ENCODE assay signal across 17 cellular contexts in genomic region chr7:18165176-18165575, GRCh38.
DNase-seq lines count a peak whose midpoint lies in the region; TF ChIP-seq lines count a peak whose summit lies in the region.
"Had no signal": no experiment of that assay in that cellular context is flagged by ENCODE, and none has a peak within 500 bp of the region (broad histone marks: within the 10 kb centered on the region; RNA-seq: fewer than 3 reads in every experiment).

No MANE protein-coding gene starts in this region.

- no peak overlapping the region for H2AFZ ChIP-seq in hepatocyte

- peak overlapping the region; percentile 46 for H3K9ac ChIP-seq in adipocyte (ENCODE audit: low read length)
- H3K9ac ChIP-seq: BLaER1 had no signal

- no peak for TF ChIP-seq CTCF in hepatocyte (IDR thresholded peaks at IDR 0.05; ENCODE audit: poor library complexity)

- peak overlapping the region; percentile 32 for H3K27ac ChIP-seq in hepatocyte
- H3K27ac ChIP-seq: 22Rv1, A549, BLaER1 had no signal

- no peaks in the 10 kb centered on the region for H3K79me2 ChIP-seq in hepatocyte

- H3K4me1 ChIP-seq in adipocyte (ENCODE audit: control insufficient read depth, insufficient read depth, low read length) (peaks cover 77% of the 10 kb centered on the region), hepatocyte (ENCODE audit: insufficient read depth) (peaks cover 7% of the 10 kb centered on the region)
- H3K4me1 ChIP-seq: A549, BLaER1 had no signal

- H3K9me3 ChIP-seq in adipocyte (ENCODE audit: control insufficient read depth, low read length) (no peaks in the 10 kb centered on the region), hepatocyte (ENCODE audit: low read depth) (no peaks in the 10 kb centered on the region)
- H3K9me3 ChIP-seq: A549, BLaER1 had no signal

- no peaks in the 10 kb centered on the region for H4K20me1 ChIP-seq in hepatocyte (ENCODE audit: insufficient read depth, poor library complexity, severe bottlenecking)
- H4K20me1 ChIP-seq: BLaER1 had no signal

- 24% methylated on average over 1 of the region's 1 CpG for WGBS in hepatocyte (ENCODE audit: low lambda C conversion rate, missing lambda C conversion rate)

- H3K4me2 ChIP-seq in hepatocyte: no peak overlapping the region
- H3K4me2 ChIP-seq: A549, BLaER1 had no signal

- DNase-seq in NCI-H226: peak; percentile 66
- DNase-seq in adipocyte (ENCODE audit: low read depth): peak; percentile 74
- DNase-seq in fibroblast of gingiva (ENCODE audit: low read depth): peak; percentile 6
- peak; percentile 16 for DNase-seq in hepatocyte (ENCODE audit: low spot score)
- no peak for DNase-seq in activated T-cell treated with anti-CD3 and anti-CD28 coated beads for 4 hours
- no peak for DNase-seq in NCI-H2171 (lab: John Stamatoyannopoulos, UW)
- DNase-seq in effector CD4-positive, alpha-beta T cell: no peak
- no peak for DNase-seq in stimulated activated CD4-positive, alpha-beta T cell treated with anti-CD3 and anti-CD28 coated beads, Interleukin-1b, Interleukin-23, amount 100 ng/mL, for 48 hours
- DNase-seq: CD4-positive, alpha-beta memory T cell; DMS153; DMS79; GDM1; GOT3; H7 had no signal

- no peaks in the 10 kb centered on the region for H3K9me2 ChIP-seq in hepatocyte (replicated peaks; ENCODE audit: insufficient read depth)

- H3K4me3 ChIP-seq in adipocyte (ENCODE audit: low read length) (no peak overlapping the region), hepatocyte (no peak overlapping the region)
- H3K4me3 ChIP-seq: A549, BLaER1 had no signal

- H3K27me3 ChIP-seq in adipocyte (replicated peaks; ENCODE audit: control insufficient read depth, insufficient read depth, low read length) (no peaks in the 10 kb centered on the region), hepatocyte (no peaks in the 10 kb centered on the region)
- H3K27me3 ChIP-seq: BLaER1 had no signal

- H3K36me3 ChIP-seq in adipocyte (ENCODE audit: control insufficient read depth, insufficient read depth, low read length, severe bottlenecking) (no peaks in the 10 kb centered on the region), hepatocyte (replicated peaks; ENCODE audit: insufficient read depth, low read depth) (no peaks in the 10 kb centered on the region)
- H3K36me3 ChIP-seq: BLaER1 had no signal

Comparison
In these comparisons a context has a peak if more than half of its experiments do, and no peak if none do; other contexts are left out.
1. DNase-seq: peak in NCI-H226 (single experiment), adipocyte (single experiment), fibroblast of gingiva (single experiment) and hepatocyte (single experiment); none in activated T-cell treated with anti-CD3 and anti-CD28 coated beads for 4 hours (single experiment), NCI-H2171 (single experiment), effector CD4-positive, alpha-beta T cell (single experiment) and stimulated activated CD4-positive, alpha-beta T cell treated with anti-CD3 and anti-CD28 coated beads, Interleukin-1b, Interleukin-23, amount 100 ng/mL, for 48 hours (single experiment).